In the genomic region with DNA sequence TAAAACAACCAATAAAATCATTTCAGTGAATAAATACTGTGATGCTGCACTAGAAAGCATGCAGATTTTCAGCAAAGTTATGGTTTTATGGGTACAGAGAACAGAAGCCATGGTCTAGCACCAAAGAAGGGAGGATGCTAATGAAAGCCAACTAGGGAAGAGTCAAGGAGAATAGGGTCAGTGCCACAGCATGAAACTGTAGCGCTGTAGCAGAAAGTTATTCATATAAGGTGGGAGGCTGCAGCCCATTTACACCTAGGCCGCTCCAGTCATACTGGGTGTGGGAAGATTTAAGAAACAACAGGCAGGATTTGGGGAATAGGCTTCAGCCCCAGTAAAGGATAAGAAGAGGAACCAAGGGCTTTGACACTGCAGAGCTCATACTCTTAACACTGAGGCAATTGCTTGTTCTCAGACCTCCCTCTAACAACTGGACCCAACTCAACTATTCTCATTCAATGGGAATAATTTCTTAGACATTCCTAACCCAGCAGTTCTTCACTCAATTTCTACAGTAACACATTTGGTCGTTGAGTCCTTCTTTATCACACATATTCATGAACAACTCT, we compare ENCODE assay signal across 1 cellular context.
A peak's percentile ranks its signal among the peaks of the same experiment; 100 is the strongest.
TF ChIP-seq lines count a peak whose summit lies in the region.

No MANE protein-coding gene starts in this region.

TF ChIP-seq in GM12878, 131 proteins besides CTCF, POLR2A, EP300 and RAD21:
- TF ChIP-seq POLR2AphosphoS2 (IDR thresholded peaks at IDR 0.05; ENCODE audit: low read depth, low read length) (0 out of 2 replicates have a peak, but pooled peaks have one; percentile 9), WRNIP1 (IDR thresholded peaks at IDR 0.05; ENCODE audit: borderline replicate concordance, low read depth, low read length) (peak; percentile 73; the same call in 1 of the 2 replicates), ZNF274 (IDR thresholded peaks at IDR 0.05; ENCODE audit: insufficient read depth, insufficient read length) (no peak), EED (IDR thresholded peaks at IDR 0.05; ENCODE audit: low read depth) (no peak)
